ENCODE assay signal across 11 cellular contexts in the genomic region with DNA sequence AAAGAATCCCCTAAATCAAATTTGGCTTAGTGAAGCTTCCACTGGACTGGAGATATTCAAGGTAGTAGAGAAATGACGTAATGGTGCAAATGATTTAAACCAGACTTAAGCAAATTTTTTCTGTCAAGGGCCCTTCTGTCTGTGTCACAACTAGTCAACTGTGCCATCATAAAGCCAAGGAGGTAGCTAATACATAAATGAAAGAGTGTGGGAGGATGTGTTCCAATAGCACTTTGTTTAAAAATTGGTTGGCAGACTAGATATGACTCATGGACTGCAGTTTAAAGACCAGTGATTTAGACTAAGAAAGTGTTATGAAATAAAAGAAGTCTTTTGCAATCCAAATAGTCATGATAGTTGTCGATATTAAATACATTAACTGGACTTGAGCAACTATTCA. TPM values are rescaled to one million over a fixed set of nuclear protein-coding genes. Genes with fewer than 3 reads are reported as not detected.
DNase-seq lines count a peak whose midpoint lies in the region; ATAC-seq, FAIRE-seq and TF ChIP-seq lines count a peak whose summit lies in the region.
"Had no signal": no experiment of that assay in that cellular context is flagged by ENCODE, and none has a peak within 500 bp of the region (broad histone marks: within the 10 kb centered on the region; RNA-seq: fewer than 3 reads in every experiment).

No MANE protein-coding gene starts in this region.

- H3K27me3 Mint-ChIP-seq in immature natural killer cell (ENCODE audit: low read depth in 3 of 3) = no peaks in the 10 kb centered on the region

- DNase-seq in kidney glomerular epithelial cell (lab: John Stamatoyannopoulos, UW) (peak; percentile 15), foreskin fibroblast (no peak), immature natural killer cell (no peak), urothelium cell line (ENCODE audit: low spot score) (no peak), MV-4-11 (lab: John Stamatoyannopoulos, UW) (no peak)
- DNase-seq: effector memory CD4-positive, alpha-beta T cell; NCI-H1930; stimulated activated CD4-positive, alpha-beta T cell treated with anti-CD3 and anti-CD28 coated beads, Interleukin-2, amount 100 ng/mL, for 48 hours had no signal

- H3K4me3 Mint-ChIP-seq in immature natural killer cell = peak overlapping the region in 1 of 5 donors; percentile 29

- ATAC-seq in GM19025 (IDR thresholded peaks at IDR 0.05; ENCODE audit: low read depth, unreplicated experiment) (peak; percentile 75), HG02571 (IDR thresholded peaks at IDR 0.05; ENCODE audit: unreplicated experiment) (peak; percentile 79), HG03571 (IDR thresholded peaks at IDR 0.05; ENCODE audit: unreplicated experiment) (peak; percentile 77)

- no peaks in the 10 kb centered on the region for H3K4me1 Mint-ChIP-seq in immature natural killer cell

- H3K9me3 Mint-ChIP-seq in immature natural killer cell = no peaks in the 10 kb centered on the region

- H3K4me3 ChIP-seq in foreskin fibroblast (ENCODE audit: low read depth in 1 of 2, low read length in 2 of 2) = no peak overlapping the region

- no peak for FAIRE-seq in urothelium cell line (lab: Jason Lieb, UNC)

- H3K27ac Mint-ChIP-seq in immature natural killer cell = no peak overlapping the region

- no peak for TF ChIP-seq CTCF in foreskin fibroblast (IDR thresholded peaks at IDR 0.05; ENCODE audit: low read depth, low read length)

- H3K36me3 Mint-ChIP-seq in immature natural killer cell = no peaks in the 10 kb centered on the region

RNA-seq across cellular contexts. Expression of a gene that starts 24.3 kb away (rescaled TPM):
- polyA plus RNA-seq in immature natural killer cell = not detected
